7 cellular contexts compared by ENCODE assay signal in genomic region chr19:17281391-17282304, GRCh38. TPM values are rescaled to one million over a fixed set of nuclear protein-coding genes. Genes with fewer than 3 reads are reported as not detected.
DNase-seq lines count a peak whose midpoint lies in the region; ATAC-seq and TF ChIP-seq lines count a peak whose summit lies in the region.

A gene with protein sequence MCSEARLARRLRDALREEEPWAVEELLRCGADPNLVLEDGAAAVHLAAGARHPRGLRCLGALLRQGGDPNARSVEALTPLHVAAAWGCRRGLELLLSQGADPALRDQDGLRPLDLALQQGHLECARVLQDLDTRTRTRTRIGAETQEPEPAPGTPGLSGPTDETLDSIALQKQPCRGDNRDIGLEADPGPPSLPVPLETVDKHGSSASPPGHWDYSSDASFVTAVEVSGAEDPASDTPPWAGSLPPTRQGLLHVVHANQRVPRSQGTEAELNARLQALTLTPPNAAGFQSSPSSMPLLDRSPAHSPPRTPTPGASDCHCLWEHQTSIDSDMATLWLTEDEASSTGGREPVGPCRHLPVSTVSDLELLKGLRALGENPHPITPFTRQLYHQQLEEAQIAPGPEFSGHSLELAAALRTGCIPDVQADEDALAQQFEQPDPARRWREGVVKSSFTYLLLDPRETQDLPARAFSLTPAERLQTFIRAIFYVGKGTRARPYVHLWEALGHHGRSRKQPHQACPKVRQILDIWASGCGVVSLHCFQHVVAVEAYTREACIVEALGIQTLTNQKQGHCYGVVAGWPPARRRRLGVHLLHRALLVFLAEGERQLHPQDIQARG (plus strand): TSS chr19:17281901. CDS start chr19:17281921, 20 bp downstream.

- CTCF ChIA-PET in activated B cell treated with CpG ODN at 0.5 μM for 24 hours (lab: Charles Lee) = interaction anchor here (0.7 to 2.7 kb wide), 18 partner anchors 15 to 1066 kb away, joined by 3 to 19 read pairs (median 4); partner anchors contain the start of genes ABHD8, DDA1, MRPL34 and USHBP1

- H2AFZ ChIP-seq in neuron (ENCODE audit: low read depth, low read length) = no peak within 1 kb of the TSS

- H3K4me1 Mint-ChIP-seq in activated B cell treated with CpG ODN at 0.5 μM for 24 hours = peaks cover 12% of the 10 kb centered on the region

- ATAC-seq in activated B cell treated with CpG ODN at 0.5 μM for 24 hours (ENCODE audit: low read depth) = peak; percentile 68
- ATAC-seq in HG02885 (IDR thresholded peaks at IDR 0.05; ENCODE audit: poor library complexity, unreplicated experiment) = no peak
- no peak for ATAC-seq in GM21529 (IDR thresholded peaks at IDR 0.05; ENCODE audit: unreplicated experiment)

- intact Hi-C loops in activated B cell treated with CpG ODN at 0.5 μM for 24 hours (cut with micrococcal nuclease) = loop anchor here (1.0 to 2.0 kb wide), 8 partner anchors 15 to 567 kb away; partner anchors contain the start of genes BABAM1, HAUS8 and MYO9B

- 48% methylated on average over 75 of the region's 75 CpGs for WGBS in HUES64
- 6% methylated on average over 67 to 75 of the region's 75 CpGs for WGBS in esophagus, 2 donors

- POLR2A ChIA-PET in activated B cell treated with CpG ODN at 0.5 μM for 24 hours (lab: Charles Lee) = interaction anchor here (0.6 to 4.5 kb wide), 15 partner anchors 8 to 1137 kb away, joined by 3 to 40 read pairs (median 5); partner anchors contain the start of genes BABAM1 and DDA1

- peaks cover 14% of the 10 kb centered on the region for H3K36me3 Mint-ChIP-seq in activated B cell treated with CpG ODN at 0.5 μM for 24 hours (ENCODE audit: low read depth)

- H3K4me3 ChIP-seq in GM12865 (ENCODE audit: low read depth, low read length) = peak within 1 kb of the TSS; percentile 82
- peak within 1 kb of the TSS; percentile 48 for H3K4me3 ChIP-seq in HUES64 (ENCODE audit: low read length)
- peak within 1 kb of the TSS; percentile 26 to 36 for H3K4me3 ChIP-seq in esophagus (ENCODE audit: low read depth in 1 of 2, low read length in 2 of 2)
- H3K4me3 ChIP-seq in neuron (ENCODE audit: low read length) = peak within 1 kb of the TSS; percentile 7

- H3K9me3 ChIP-seq in HUES64 (ENCODE audit: insufficient read depth, low read depth, low read length) = no peaks in the 10 kb centered on the region
- no peaks in the 10 kb centered on the region for H3K9me3 ChIP-seq in esophagus (ENCODE audit: control insufficient read depth in 2 of 2, insufficient read depth in 1 of 2, low read depth in 1 of 2, low read length in 1 of 2)
- peaks cover 4% of the 10 kb centered on the region for H3K9me3 ChIP-seq in neuron (ENCODE audit: low read length)

- H3K27ac ChIP-seq in HUES64 (ENCODE audit: low read depth, low read length) = no peak within 1 kb of the TSS
- no peak within 1 kb of the TSS for H3K27ac ChIP-seq in esophagus (ENCODE audit: low read depth in 2 of 2, low read length in 1 of 2)

- peak within 1 kb of the TSS; percentile 85 for H3K4me3 Mint-ChIP-seq in activated B cell treated with CpG ODN at 0.5 μM for 24 hours

- no peaks in the 10 kb centered on the region for H3K27me3 Mint-ChIP-seq in activated B cell treated with CpG ODN at 0.5 μM for 24 hours

- H3K9me3 Mint-ChIP-seq in activated B cell treated with CpG ODN at 0.5 μM for 24 hours = no peaks in the 10 kb centered on the region

- peak within 1 kb of the TSS; percentile 46 for H3K27ac Mint-ChIP-seq in activated B cell treated with CpG ODN at 0.5 μM for 24 hours

- H3K27me3 ChIP-seq in HUES64 (ENCODE audit: insufficient read depth, low read length) (peaks cover 18% of the 10 kb centered on the region), esophagus (ENCODE audit: control insufficient read depth in 1 of 2, insufficient read depth in 2 of 2, low read length in 2 of 2) (peaks cover 0 to 5% of the 10 kb centered on the region in 2 donors), neuron (ENCODE audit: insufficient read depth, low read length) (no peaks in the 10 kb centered on the region)

- DNase-seq in GM12865 (ENCODE audit: low read depth) (peak; percentile 86), activated B cell treated with CpG ODN at 0.5 μM for 24 hours (peak; percentile 69)

- 0 out of 2 replicates have a peak within 1 kb of the TSS, but pooled peaks have one; percentile 35 for H3K9ac ChIP-seq in HUES64 (ENCODE audit: low read depth, low read length)

- TF ChIP-seq CTCF in GM12865 (IDR thresholded peaks at IDR 0.05; ENCODE audit: insufficient read depth, low read depth, low read length, missing control alignments) (no peak), activated B cell treated with CpG ODN at 0.5 μM for 24 hours (IDR thresholded peaks at IDR 0.05) (no peak)

- H3K4me1 ChIP-seq in HUES64 (ENCODE audit: insufficient read depth, low read length) (no peaks in the 10 kb centered on the region), esophagus (ENCODE audit: control insufficient read depth in 2 of 2, insufficient read depth in 2 of 2, low read length in 1 of 2) (peaks cover 4 to 7% of the 10 kb centered on the region in 2 donors), neuron (ENCODE audit: insufficient read depth, low read length) (no peaks in the 10 kb centered on the region)

- H3K36me3 ChIP-seq in HUES64 (ENCODE audit: insufficient read depth, low read length) (peaks cover 32% of the 10 kb centered on the region), esophagus (ENCODE audit: control insufficient read depth in 2 of 2, insufficient read depth in 2 of 2, low read length in 1 of 2) (peaks cover 6% of the 10 kb centered on the region in 2 donors), neuron (ENCODE audit: insufficient read depth, low read length) (peaks cover 4% of the 10 kb centered on the region)

RNA-seq across cellular contexts. Expression of the gene that starts here (rescaled TPM):
- 2.5 TPM for polyA plus RNA-seq in HUES64 (2013, experiment 1 of 2)
- 2.7 TPM for polyA plus RNA-seq in HUES64 (2013, experiment 2 of 2)
- 7.9 and 9.1 TPM in 2 replicates for total RNA-seq in activated B cell treated with CpG ODN at 0.5 μM for 24 hours
- polyA plus RNA-seq in esophagus = under 1 TPM; 0.22 to 0.45 TPM

Comparison
In these comparisons a context has a peak if more than half of its experiments do, and no peak if none do; other contexts are left out.
1. H3K4me3 ChIP-seq: peak in every context shown above with its lines; median percentile 82 in GM12865; 48 in HUES64; 31 in esophagus; 7 in neuron.